Comparison of ENCODE assay signal across 1 cellular context in the genomic region with DNA sequence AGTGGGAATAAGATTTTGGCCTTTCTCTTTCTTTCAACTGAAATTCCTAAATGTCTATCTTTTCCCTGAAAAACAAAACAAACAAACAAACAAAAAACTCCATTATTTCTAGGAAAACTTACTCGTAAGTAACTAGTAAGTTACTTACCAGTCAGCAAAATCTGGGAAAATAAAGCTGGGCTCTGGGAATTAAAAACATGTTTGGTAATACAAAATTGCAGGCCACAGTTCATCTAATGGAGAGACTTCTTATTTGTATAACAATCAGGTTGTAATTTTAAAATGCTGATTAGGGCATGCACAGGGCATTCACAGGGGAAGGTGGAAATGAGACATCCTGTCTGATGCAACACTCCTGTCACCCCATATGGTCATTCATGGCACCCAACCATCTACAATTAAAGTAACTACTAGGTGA.
TF ChIP-seq lines count a peak whose summit lies in the region.

No MANE protein-coding gene starts in this region.

TF ChIP-seq in GM23338, 12 proteins besides CTCF, POLR2A, EP300 and RAD21 (continued from another document):
- TF ChIP-seq, protein P1, sequence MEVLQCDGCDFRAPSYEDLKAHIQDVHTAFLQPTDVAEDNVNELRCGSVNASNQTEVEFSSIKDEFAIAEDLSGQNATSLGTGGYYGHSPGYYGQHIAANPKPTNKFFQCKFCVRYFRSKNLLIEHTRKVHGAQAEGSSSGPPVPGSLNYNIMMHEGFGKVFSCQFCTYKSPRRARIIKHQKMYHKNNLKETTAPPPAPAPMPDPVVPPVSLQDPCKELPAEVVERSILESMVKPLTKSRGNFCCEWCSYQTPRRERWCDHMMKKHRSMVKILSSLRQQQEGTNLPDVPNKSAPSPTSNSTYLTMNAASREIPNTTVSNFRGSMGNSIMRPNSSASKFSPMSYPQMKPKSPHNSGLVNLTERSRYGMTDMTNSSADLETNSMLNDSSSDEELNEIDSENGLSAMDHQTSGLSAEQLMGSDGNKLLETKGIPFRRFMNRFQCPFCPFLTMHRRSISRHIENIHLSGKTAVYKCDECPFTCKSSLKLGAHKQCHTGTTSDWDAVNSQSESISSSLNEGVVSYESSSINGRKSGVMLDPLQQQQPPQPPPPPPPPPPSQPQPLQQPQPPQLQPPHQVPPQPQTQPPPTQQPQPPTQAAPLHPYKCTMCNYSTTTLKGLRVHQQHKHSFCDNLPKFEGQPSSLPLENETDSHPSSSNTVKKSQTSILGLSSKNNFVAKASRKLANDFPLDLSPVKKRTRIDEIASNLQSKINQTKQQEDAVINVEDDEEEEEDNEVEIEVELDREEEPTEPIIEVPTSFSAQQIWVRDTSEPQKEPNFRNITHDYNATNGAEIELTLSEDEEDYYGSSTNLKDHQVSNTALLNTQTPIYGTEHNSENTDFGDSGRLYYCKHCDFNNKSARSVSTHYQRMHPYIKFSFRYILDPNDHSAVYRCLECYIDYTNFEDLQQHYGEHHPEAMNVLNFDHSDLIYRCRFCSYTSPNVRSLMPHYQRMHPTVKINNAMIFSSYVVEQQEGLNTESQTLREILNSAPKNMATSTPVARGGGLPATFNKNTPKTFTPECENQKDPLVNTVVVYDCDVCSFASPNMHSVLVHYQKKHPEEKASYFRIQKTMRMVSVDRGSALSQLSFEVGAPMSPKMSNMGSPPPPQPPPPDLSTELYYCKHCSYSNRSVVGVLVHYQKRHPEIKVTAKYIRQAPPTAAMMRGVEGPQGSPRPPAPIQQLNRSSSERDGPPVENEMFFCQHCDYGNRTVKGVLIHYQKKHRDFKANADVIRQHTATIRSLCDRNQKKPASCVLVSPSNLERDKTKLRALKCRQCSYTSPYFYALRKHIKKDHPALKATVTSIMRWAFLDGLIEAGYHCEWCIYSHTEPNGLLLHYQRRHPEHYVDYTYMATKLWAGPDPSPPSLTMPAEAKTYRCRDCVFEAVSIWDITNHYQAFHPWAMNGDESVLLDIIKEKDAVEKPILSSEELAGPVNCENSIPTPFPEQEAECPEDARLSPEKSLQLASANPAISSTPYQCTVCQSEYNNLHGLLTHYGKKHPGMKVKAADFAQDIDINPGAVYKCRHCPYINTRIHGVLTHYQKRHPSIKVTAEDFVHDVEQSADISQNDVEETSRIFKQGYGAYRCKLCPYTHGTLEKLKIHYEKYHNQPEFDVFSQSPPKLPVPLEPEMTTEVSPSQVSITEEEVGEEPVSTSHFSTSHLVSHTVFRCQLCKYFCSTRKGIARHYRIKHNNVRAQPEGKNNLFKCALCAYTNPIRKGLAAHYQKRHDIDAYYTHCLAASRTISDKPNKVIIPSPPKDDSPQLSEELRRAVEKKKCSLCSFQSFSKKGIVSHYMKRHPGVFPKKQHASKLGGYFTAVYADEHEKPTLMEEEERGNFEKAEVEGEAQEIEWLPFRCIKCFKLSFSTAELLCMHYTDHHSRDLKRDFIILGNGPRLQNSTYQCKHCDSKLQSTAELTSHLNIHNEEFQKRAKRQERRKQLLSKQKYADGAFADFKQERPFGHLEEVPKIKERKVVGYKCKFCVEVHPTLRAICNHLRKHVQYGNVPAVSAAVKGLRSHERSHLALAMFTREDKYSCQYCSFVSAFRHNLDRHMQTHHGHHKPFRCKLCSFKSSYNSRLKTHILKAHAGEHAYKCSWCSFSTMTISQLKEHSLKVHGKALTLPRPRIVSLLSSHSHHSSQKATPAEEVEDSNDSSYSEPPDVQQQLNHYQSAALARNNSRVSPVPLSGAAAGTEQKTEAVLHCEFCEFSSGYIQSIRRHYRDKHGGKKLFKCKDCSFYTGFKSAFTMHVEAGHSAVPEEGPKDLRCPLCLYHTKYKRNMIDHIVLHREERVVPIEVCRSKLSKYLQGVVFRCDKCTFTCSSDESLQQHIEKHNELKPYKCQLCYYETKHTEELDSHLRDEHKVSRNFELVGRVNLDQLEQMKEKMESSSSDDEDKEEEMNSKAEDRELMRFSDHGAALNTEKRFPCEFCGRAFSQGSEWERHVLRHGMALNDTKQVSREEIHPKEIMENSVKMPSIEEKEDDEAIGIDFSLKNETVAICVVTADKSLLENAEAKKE (CRISPR knock-in tag; IDR thresholded peaks at IDR 0.05): no peak
- no peak for TF ChIP-seq CREB1 (CRISPR knock-in tag; IDR thresholded peaks at IDR 0.05; ENCODE audit: low read depth)
